Comparison of ENCODE assay signal across 11 cellular contexts in the genomic region with DNA sequence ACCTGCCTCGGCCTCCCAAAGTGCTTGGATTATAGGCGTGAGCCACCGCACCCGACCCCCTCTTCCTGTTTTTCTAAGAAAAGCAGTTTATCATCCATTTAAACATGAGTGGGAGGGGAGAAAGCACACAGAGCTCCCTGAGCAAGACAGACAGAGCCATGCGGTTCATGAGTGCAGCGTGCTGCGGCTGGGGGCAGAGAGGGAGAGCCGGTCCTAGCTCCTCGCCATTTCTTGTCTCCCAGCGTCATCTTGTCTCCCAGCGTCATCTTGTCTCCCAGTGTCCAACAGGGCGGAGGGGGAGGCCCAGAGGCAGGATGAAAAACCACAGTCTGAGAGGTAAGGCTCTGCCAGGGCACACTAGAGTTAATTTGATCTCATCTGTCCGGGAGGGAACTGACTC. TPM values are rescaled to one million over a fixed set of nuclear protein-coding genes. Genes with fewer than 3 reads are reported as not detected.
"Had no signal": no experiment of that assay in that cellular context is flagged by ENCODE, and none has a peak within 500 bp of the region (broad histone marks: within the 10 kb centered on the region; RNA-seq: fewer than 3 reads in every experiment).

No MANE protein-coding gene starts in this region.

RNA-seq across cellular contexts. Expression of a gene that starts 1.3 kb away (rescaled TPM):
- total RNA-seq: OCI-LY7, PC-3, PC-9, Peyer's patch, Right ventricle myocardium inferior, Right ventricle myocardium superior, RPMI7951, SJSA1, SK-MEL-5 had no signal
- polyA plus RNA-seq: SK-N-SH had no signal

RNA-seq across cellular contexts. Expression of a gene that starts 36.3 kb away (rescaled TPM):
- total RNA-seq: OCI-LY7, PC-9, Peyer's patch, Right ventricle myocardium inferior, Right ventricle myocardium superior, RPMI7951, SJCRH30, SK-MEL-5 had no signal
- polyA plus RNA-seq: SK-N-SH had no signal

RNA-seq across cellular contexts. Expression of a gene that starts 55.3 kb away (rescaled TPM):
- total RNA-seq: OCI-LY7 had no signal
